ENCODE assay signal across 32 cellular contexts in the genomic region with DNA sequence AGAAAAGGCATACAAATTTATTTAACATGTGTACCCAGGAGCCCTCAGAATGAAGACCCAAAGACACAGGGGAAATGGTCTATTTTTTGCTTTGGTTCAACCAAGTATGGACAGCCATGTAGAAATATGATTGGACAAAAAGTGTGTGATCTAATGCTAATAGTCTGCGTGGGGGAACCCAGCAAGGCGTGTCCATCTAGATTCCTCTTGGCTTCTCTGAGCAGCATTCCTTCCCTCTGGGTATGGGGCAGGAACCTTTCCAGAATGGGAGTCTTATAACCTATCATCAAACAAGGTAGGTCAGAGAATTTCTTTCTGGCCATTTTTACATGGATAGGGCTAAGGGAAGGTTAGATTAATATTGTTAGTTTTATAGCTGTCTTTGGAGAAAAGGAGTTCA.
"Had no signal": no experiment of that assay in that cellular context is flagged by ENCODE, and none has a peak within 500 bp of the region (broad histone marks: within the 10 kb centered on the region; RNA-seq: fewer than 3 reads in every experiment).

No MANE protein-coding gene starts in this region.

- H3K4me1 ChIP-seq: adrenal gland, body of pancreas, breast epithelium, Peyer's patch, SJSA1 had no signal

- H3K4me3 ChIP-seq: adrenal gland, body of pancreas, breast epithelium, Peyer's patch, SJSA1 had no signal

- DNase-seq: activated B cell treated with CpG ODN at 0.5 μM for 24 hours; activated CD4-positive, alpha-beta memory T cell treated with anti-CD3 and anti-CD28 coated beads for 36 hours; activated CD4-positive, alpha-beta T cell treated with anti-CD3 and anti-CD28 coated beads for 4 hours; activated CD4-positive, alpha-beta T cell treated with anti-CD3 and anti-CD28 coated beads, Interleukin-2, amount 50 U/mL, for 1 hour; activated CD4-positive, CD25-positive, alpha-beta regulatory T cell treated with anti-CD3 and anti-CD28 coated beads, Interleukin-2, amount 50 U/mL, for 72 hours; activated CD8-positive, alpha-beta memory T cell treated with anti-CD3 and anti-CD28 coated beads, Interleukin-2, amount 50 U/mL, for 4 hours; activated gamma-delta T cell treated with Interleukin-2 at 50 U/mL for 16 hours; activated naive CD4-positive, alpha-beta T cell treated with anti-CD3 and anti-CD28 coated beads for 36 hours; activated T-cell treated with anti-CD3 and anti-CD28 coated beads for 4 hours; activated T-cell treated with anti-CD3 and anti-CD28 coated beads, Interleukin-2, amount 50 U/mL, for 4 hours; adrenal gland; body of pancreas; cerebellar nuclear complex; NCI-H1105; NCI-H1417 treated with DMSO at 0.1 percent for 48 hours; NCI-H187 treated with DMSO at 0.1 percent for 48 hours; NCI-H2081; NCI-H2171 treated with DMSO at 0.1 percent for 48 hours; NCI-H2227 treated with DMSO at 0.1 percent for 48 hours; NCI-H446 treated with DMSO at 0.1 percent for 48 hours; NCI-H524; PC-3; Peyer's patch; RPMI8226; SHP77 treated with DMSO at 0.1 percent for 48 hours; SK-N-SH had no signal

- H3K27ac Mint-ChIP-seq: activated B cell treated with CpG ODN at 0.5 μM for 24 hours; activated CD4-positive, alpha-beta memory T cell treated with anti-CD3 and anti-CD28 coated beads for 36 hours; activated naive CD4-positive, alpha-beta T cell treated with anti-CD3 and anti-CD28 coated beads for 36 hours; activated naive CD4-positive, alpha-beta T cell treated with anti-CD3 and anti-CD28 coated beads, Interleukin-2, amount 50 U/mL, for 72 hours; activated T-helper 1 cell treated with anti-CD3 and anti-CD28 coated beads, Interleukin-12 subunit alpha, Interleukin-12 subunit beta, Interleukin-2, Interleukin-4 antibody, amounts not matched to agents 30 ng/mL and 10 ng/mL and 1 ng/mL, durations not matched to agents 14 hours and 24 hours and 36 hours; T-helper 1 cell treated with Interleukin-12 subunit alpha and Interleukin-12 subunit beta and Interleukin-4 antibody, amounts not matched to agents 30 μg/mL and 1 μg/mL, for 36 hours; T-helper 2 cell treated with Interferon-gamma antibody and Interleukin-4, amounts not matched to agents 5 μg/mL and 100 μg/mL, for 36 hours had no signal

- ATAC-seq: activated naive CD4-positive, alpha-beta T cell treated with anti-CD3 and anti-CD28 coated beads, Interleukin-2, amount 50 U/mL, for 72 hours; activated T-cell treated with anti-CD3 and anti-CD28 coated beads, Interleukin-2, amount 50 U/mL, for 4 hours; body of pancreas; PC-3 had no signal

- H3K9ac ChIP-seq: SK-N-SH had no signal

- H3K27ac ChIP-seq: adrenal gland, body of pancreas, breast epithelium, Peyer's patch, SJSA1 had no signal

- H3K27me3 ChIP-seq: adrenal gland, body of pancreas, breast epithelium, Peyer's patch, SJSA1 had no signal

- H3K9me3 ChIP-seq: SJSA1, SK-N-SH had no signal

- H3K36me3 ChIP-seq: adrenal gland, breast epithelium, Peyer's patch, SJSA1 had no signal

- H3K4me1 Mint-ChIP-seq: activated B cell treated with CpG ODN at 0.5 μM for 24 hours had no signal

- H3K4me3 Mint-ChIP-seq: activated B cell treated with CpG ODN at 0.5 μM for 24 hours; activated CD4-positive, alpha-beta memory T cell treated with anti-CD3 and anti-CD28 coated beads for 36 hours; activated naive CD4-positive, alpha-beta T cell treated with anti-CD3 and anti-CD28 coated beads for 36 hours; activated T-cell treated with anti-CD3 and anti-CD28 coated beads, Interleukin-2, amount 50 U/mL, for 4 hours; activated T-helper 1 cell treated with anti-CD3 and anti-CD28 coated beads, Interleukin-12 subunit alpha, Interleukin-12 subunit beta, Interleukin-2, Interleukin-4 antibody, amounts not matched to agents 30 ng/mL and 10 ng/mL and 1 ng/mL, durations not matched to agents 14 hours and 24 hours and 36 hours; T-helper 1 cell treated with Interleukin-12 subunit alpha and Interleukin-12 subunit beta and Interleukin-4 antibody, amounts not matched to agents 30 μg/mL and 1 μg/mL, for 36 hours; T-helper 2 cell treated with Interferon-gamma antibody and Interleukin-4, amounts not matched to agents 5 μg/mL and 100 μg/mL, for 36 hours had no signal

- H3K27me3 Mint-ChIP-seq: activated B cell treated with CpG ODN at 0.5 μM for 24 hours had no signal
